ENCODE assay signal across 13 cellular contexts in the genomic region with DNA sequence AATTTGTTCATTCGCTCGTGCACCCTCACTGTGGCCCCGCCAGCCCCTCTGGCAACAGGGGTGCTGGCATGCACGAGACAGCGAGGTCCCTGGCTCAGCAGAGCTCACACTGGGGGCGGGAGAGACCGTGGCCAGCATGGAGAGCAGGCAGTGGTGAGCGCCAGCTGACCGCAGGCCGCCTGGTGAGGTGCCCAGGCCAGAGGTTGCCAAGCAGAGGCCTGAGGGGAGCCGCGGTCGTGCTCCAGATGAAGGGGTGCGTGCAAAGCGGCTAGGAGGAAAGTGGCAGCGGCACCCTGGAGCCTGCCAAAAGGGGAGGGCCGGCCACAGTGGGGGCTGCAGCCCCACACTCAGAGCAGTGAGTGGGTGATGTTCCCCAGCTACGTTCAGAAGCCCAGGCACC.
"Had no signal": no experiment of that assay in that cellular context is flagged by ENCODE, and none has a peak within 500 bp of the region (broad histone marks: within the 10 kb centered on the region; RNA-seq: fewer than 3 reads in every experiment).

No MANE protein-coding gene starts in this region.

- H3K27ac Mint-ChIP-seq: activated CD4-positive, alpha-beta memory T cell treated with anti-CD3 and anti-CD28 coated beads for 36 hours; activated naive CD8-positive, alpha-beta T cell treated with anti-CD3 and anti-CD28 coated beads for 36 hours; progenitor cell of endocrine pancreas; T-cell had no signal

- ATAC-seq: stimulated activated naive CD8-positive, alpha-beta T cell treated with anti-CD3 and anti-CD28 coated beads, Interleukin-15, Interleukin-2, amounts not matched to agents 100 U/mL and 50 U/mL, for 24 hours; T-cell had no signal

- H3K36me3 Mint-ChIP-seq: activated CD4-positive, alpha-beta memory T cell treated with anti-CD3 and anti-CD28 coated beads for 36 hours; activated naive CD8-positive, alpha-beta T cell treated with anti-CD3 and anti-CD28 coated beads for 36 hours had no signal

- DNase-seq: activated CD4-positive, alpha-beta memory T cell treated with anti-CD3 and anti-CD28 coated beads for 36 hours; activated CD4-positive, alpha-beta T cell treated with anti-CD3 and anti-CD28 coated beads for 1 hour; activated gamma-delta T cell treated with Interleukin-2 at 50 U/mL for 16 hours; activated naive CD8-positive, alpha-beta T cell treated with anti-CD3 and anti-CD28 coated beads for 36 hours; activated T-cell treated with anti-CD3 and anti-CD28 coated beads, Interleukin-2, amount 50 U/mL, for 48 hours; colonic mucosa; effector CD8-positive, alpha-beta T cell; stimulated activated CD4-positive, alpha-beta T cell treated with anti-CD3 and anti-CD28 coated beads, Interleukin-12 subunit alpha, Interleukin-12 subunit beta, amount 100 ng/mL, for 4 hours; stimulated activated naive CD8-positive, alpha-beta T cell treated with anti-CD3 and anti-CD28 coated beads, Interleukin-15, Interleukin-2, amounts not matched to agents 100 U/mL and 50 U/mL, for 24 hours; T-cell; T1000 had no signal

- H3K27me3 Mint-ChIP-seq: activated CD4-positive, alpha-beta memory T cell treated with anti-CD3 and anti-CD28 coated beads for 36 hours; activated naive CD8-positive, alpha-beta T cell treated with anti-CD3 and anti-CD28 coated beads for 36 hours; naive B cell; progenitor cell of endocrine pancreas; T-cell had no signal

- H3K4me3 Mint-ChIP-seq: activated CD4-positive, alpha-beta memory T cell treated with anti-CD3 and anti-CD28 coated beads for 36 hours; activated naive CD8-positive, alpha-beta T cell treated with anti-CD3 and anti-CD28 coated beads for 36 hours; naive B cell; T-cell had no signal

- H3K4me1 Mint-ChIP-seq: activated naive CD8-positive, alpha-beta T cell treated with anti-CD3 and anti-CD28 coated beads for 36 hours; T-cell had no signal

- H3K9me3 Mint-ChIP-seq: activated CD4-positive, alpha-beta memory T cell treated with anti-CD3 and anti-CD28 coated beads for 36 hours; activated naive CD8-positive, alpha-beta T cell treated with anti-CD3 and anti-CD28 coated beads for 36 hours; naive B cell; T-cell had no signal
